16 cellular contexts compared by ENCODE assay signal in genomic region chr5:78610163-78610583, GRCh38. TPM values are rescaled to one million over a fixed set of nuclear protein-coding genes. Genes with fewer than 3 reads are reported as not detected.
A peak's percentile ranks its signal among the peaks of the same experiment; 100 is the strongest.
DNase-seq lines count a peak whose midpoint lies in the region; ATAC-seq, FAIRE-seq and TF ChIP-seq lines count a peak whose summit lies in the region.
"Had no signal": no experiment of that assay in that cellular context is flagged by ENCODE, and none has a peak within 500 bp of the region (broad histone marks: within the 10 kb centered on the region; RNA-seq: fewer than 3 reads in every experiment).

No MANE protein-coding gene starts in this region.

- DNase-seq in breast epithelium (ENCODE audit: low spot score in 2 of 2) (no peak), mammary epithelial cell (no peak), H1 (ENCODE audit: low read depth in 1 of 2, low spot score in 2 of 2) (no peak), mucosa of descending colon (peak in 1 of 3 donors; percentile 30), uterus (peak; percentile 70 to 85), NCI-H2227 treated with DMSO at 0.1 percent for 48 hours (lab: John Stamatoyannopoulos, UW) (no peak)
- DNase-seq: activated B cell treated with CpG ODN at 0.5 μM for 24 hours, DMS53, left lung, NCI-H1105 treated with DMSO at 0.1 percent for 48 hours, NCI-H748 treated with DMSO at 0.1 percent for 48 hours, substantia nigra had no signal

- 0 out of 2 replicates have a peak overlapping the region, but pooled peaks have one; percentile 38 for H2BK5ac ChIP-seq in H1 (ENCODE audit: low read depth, low read length)

- ATAC-seq in mucosa of descending colon (peak; percentile 61), HG03354 (IDR thresholded peaks at IDR 0.05; ENCODE audit: poor library complexity, severe bottlenecking, unreplicated experiment) (no peak), HG02970 (IDR thresholded peaks at IDR 0.05; ENCODE audit: low FRiP score, unreplicated experiment) (no peak)
- ATAC-seq: gastrocnemius medialis had no signal

- H2BK20ac ChIP-seq in H1 (ENCODE audit: low read length) = no peak overlapping the region

- H3K9me3 ChIP-seq in breast epithelium (no peaks in the 10 kb centered on the region), mammary epithelial cell (replicated peaks; ENCODE audit: insufficient read depth, low read length) (no peaks in the 10 kb centered on the region), H1 (ENCODE audit: insufficient read depth in 2 of 2, low read depth in 1 of 2, low read length in 1 of 2) (no peaks in the 10 kb centered on the region), mucosa of descending colon (no peaks in the 10 kb centered on the region), uterus (no peaks in the 10 kb centered on the region)
- H3K9me3 ChIP-seq: gastrocnemius medialis, left lung had no signal

- no peaks in the 10 kb centered on the region for H3K4me1 ChIP-seq in breast epithelium
- peaks cover 15% of the 10 kb centered on the region for H3K4me1 ChIP-seq in mammary epithelial cell (ENCODE audit: insufficient read depth, low read length)
- peaks cover 8 to 24% (median 9%) of the 10 kb centered on the region in 4 experiments for H3K4me1 ChIP-seq in H1 (replicated peaks in 1 of 4; ENCODE audit: control insufficient read depth in 3 of 4, insufficient read depth in 4 of 4, low read length in 3 of 4)
- no peaks in the 10 kb centered on the region for H3K4me1 ChIP-seq in mucosa of descending colon (ENCODE audit: low read depth)
- peaks cover 6 to 12% of the 10 kb centered on the region in 2 donors for H3K4me1 ChIP-seq in uterus
- H3K4me1 ChIP-seq: gastrocnemius medialis, left lung had no signal

- no peak overlapping the region for H4K5ac ChIP-seq in H1 (ENCODE audit: insufficient read length, low read depth, low read length)

- WGBS in mammary epithelial cell (ENCODE audit: low coverage, missing lambda C conversion rate) = 91% methylated on average over 7 of the region's 7 CpGs
- WGBS in H1 (ENCODE audit: extremely low coverage in 1 of 2, insufficient coverage in 1 of 2, insufficient read length in 1 of 2, insufficient replicate concordance in 2 of 2, low coverage in 1 of 2, low lambda C conversion rate in 2 of 2, missing lambda C conversion rate in 1 of 2), 2 experiments = 69% methylated on average over 7 of the region's 7 CpGs; no CpG with 5 or more reads in 1 of the 2 experiments

- H3K36me3 ChIP-seq in breast epithelium = no peaks in the 10 kb centered on the region
- H3K36me3 ChIP-seq in mammary epithelial cell (ENCODE audit: insufficient read depth, low read length) = no peaks in the 10 kb centered on the region
- H3K36me3 ChIP-seq in H1 (ENCODE audit: control insufficient read depth in 2 of 4, insufficient read depth in 4 of 4, low read length in 3 of 4) = no peaks in the 10 kb centered on the region; a peak in 3 of 8 replicates
- no peaks in the 10 kb centered on the region for H3K36me3 ChIP-seq in mucosa of descending colon (ENCODE audit: low read depth)
- H3K36me3 ChIP-seq in uterus = no peaks in the 10 kb centered on the region
- H3K36me3 ChIP-seq: gastrocnemius medialis, left lung had no signal

- FAIRE-seq in H1 (lab: Jason Lieb, UNC) = no peak
- FAIRE-seq: A204.1 had no signal

- H3K18ac ChIP-seq in H1 (ENCODE audit: extremely low read depth, low read length) = no peak overlapping the region

- CTCF ChIA-PET in mammary epithelial cell (lab: Charles Lee; ENCODE audit: low non-redundant PET) = no interaction called here
- CTCF ChIA-PET in H1 (lab: Charles Lee; ENCODE audit: partially characterized antibody) = interaction anchor here (1.4 to 1.8 kb wide), 3 partner anchors 10 to 36 kb away, joined by 4 to 6 read pairs (median 4); no protein-coding TSS in a partner anchor

- TF ChIP-seq CTCF in breast epithelium (IDR thresholded peaks at IDR 0.05) = no peak
- no peak for TF ChIP-seq CTCF in mammary epithelial cell (conservative IDR thresholded peaks at IDR 0.05 in 1 of 2, IDR thresholded peaks at IDR 0.05 in 1 of 2; ENCODE audit: extremely low read depth in 1 of 2, insufficient read depth in 1 of 2, low read depth in 1 of 2, low read length in 2 of 2)
- TF ChIP-seq CTCF in H1 (IDR thresholded peaks at IDR 0.05; ENCODE audit: control extremely low read depth in 1 of 3, insufficient read depth in 1 of 3, low read depth in 1 of 3, low read length in 3 of 3) = no peak
- TF ChIP-seq CTCF in mucosa of descending colon (IDR thresholded peaks at IDR 0.05) = no peak
- TF ChIP-seq CTCF in uterus (IDR thresholded peaks at IDR 0.05) = no peak

- BruUV-seq in mammary epithelial cell (replicated peaks; lab: Mats Ljungman, UMichigan) = no TSS peak

- H2BK15ac ChIP-seq in H1 (ENCODE audit: low read length) = no peak overlapping the region

- POLR2A ChIA-PET in H1 (lab: Charles Lee; ENCODE audit: partially characterized antibody) = interaction anchor here (0.7 to 1.1 kb wide), 2 partner anchors 9 to 15 kb away, joined by 3 to 4 read pairs; no protein-coding TSS in a partner anchor

- H3K4me2 ChIP-seq in mammary epithelial cell (ENCODE audit: insufficient read depth, low read depth, low read length) = no peak overlapping the region
- no peak overlapping the region for H3K4me2 ChIP-seq in H1 (ENCODE audit: insufficient read depth in 1 of 2, low read depth in 2 of 2, low read length in 2 of 2)

- peaks cover 65% of the 10 kb centered on the region for H3K79me2 ChIP-seq in mammary epithelial cell (ENCODE audit: insufficient read depth, low read length)
- H3K79me2 ChIP-seq in H1 (ENCODE audit: control insufficient read depth in 1 of 2, insufficient read depth in 2 of 2, low read length in 2 of 2) = peaks cover 3 to 61% of the 10 kb centered on the region in 2 experiments; a peak in 3 of 4 replicates

- H2AFZ ChIP-seq in mammary epithelial cell (ENCODE audit: low read depth, low read length) (no peak overlapping the region), H1 (ENCODE audit: low read length) (no peak overlapping the region)

- H3K27ac ChIP-seq in breast epithelium = peak overlapping the region; percentile 35 to 86
- H3K27ac ChIP-seq in mammary epithelial cell (ENCODE audit: insufficient read depth, low read depth, low read length) = no peak overlapping the region
- no peak overlapping the region for H3K27ac ChIP-seq in H1 (ENCODE audit: low read depth, low read length)
- peak overlapping the region; percentile 76 to 84 for H3K27ac ChIP-seq in uterus
- H3K27ac ChIP-seq: left lung had no signal

- TF ChIP-seq POLR2A in breast epithelium (IDR thresholded peaks at IDR 0.05) (no peak), H1 (IDR thresholded peaks at IDR 0.05; ENCODE audit: control extremely low read depth in 1 of 2, low read depth in 2 of 2, low read length in 2 of 2) (no peak), uterus (IDR thresholded peaks at IDR 0.05) (no peak)

- intact Hi-C loops in breast epithelium (cut with DNase I; ENCODE audit: low total_unique reads) (no loop called here), mammary epithelial cell (cut with micrococcal nuclease) (loop anchor here (10.0 kb wide), 1 partner anchor 285 kb away; no protein-coding TSS in a partner anchor), mucosa of descending colon (cut with DNase I, micrococcal nuclease) (no loop called here), uterus (cut with DNase I; ENCODE audit: low total_unique reads) (no loop called here)

- no peak overlapping the region for H3K23ac ChIP-seq in H1 (ENCODE audit: insufficient read length)

- no peaks in the 10 kb centered on the region for H3K27me3 ChIP-seq in breast epithelium
- no peaks in the 10 kb centered on the region for H3K27me3 ChIP-seq in mammary epithelial cell (ENCODE audit: insufficient read depth, low read length)
- no peaks in the 10 kb centered on the region for H3K27me3 ChIP-seq in H1 (replicated peaks in 1 of 4; ENCODE audit: control insufficient read depth in 3 of 4, extremely low read depth in 1 of 4, insufficient read depth in 3 of 4, low read length in 3 of 4)
- H3K27me3 ChIP-seq in uterus = no peaks in the 10 kb centered on the region
- H3K27me3 ChIP-seq: gastrocnemius medialis, left lung had no signal

- H3K4ac ChIP-seq in H1 (replicated peaks; ENCODE audit: insufficient read length, low read depth, low read length) = peak overlapping the region; percentile 32

- H3K56ac ChIP-seq in H1 (replicated peaks; ENCODE audit: insufficient read length, low read depth, low read length) = no peak overlapping the region

- TF ChIP-seq EP300 in H1 (IDR thresholded peaks at IDR 0.05; ENCODE audit: borderline replicate concordance in 1 of 2, low read depth in 2 of 2, low read length in 2 of 2) = no peak

- dilution Hi-C loops in mammary epithelial cell (cut with HindIII; ENCODE audit: low sequenced_read_pairs) = no loop called here

- no peak overlapping the region for H4K91ac ChIP-seq in H1 (replicated peaks; ENCODE audit: insufficient read length, low read length)

- no peak overlapping the region; the same call in 1 of the 2 replicates for H4K8ac ChIP-seq in H1 (ENCODE audit: extremely low read depth, insufficient read depth, low read length)

- H3K4me3 ChIP-seq in breast epithelium (no peak overlapping the region), mammary epithelial cell (replicated peaks in 1 of 3; ENCODE audit: insufficient read depth in 1 of 3, low read depth in 2 of 3, low read length in 3 of 3) (no peak overlapping the region), H1 (ENCODE audit: extremely low read depth in 1 of 4, insufficient read depth in 2 of 4, low read depth in 3 of 4, low read length in 4 of 4) (no peak overlapping the region), mucosa of descending colon (no peak overlapping the region), uterus (no peak overlapping the region)
- H3K4me3 ChIP-seq: gastrocnemius medialis, left lung had no signal

- H2BK12ac ChIP-seq in H1 (ENCODE audit: low read depth, low read length) = no peak overlapping the region

- H4K20me1 ChIP-seq in mammary epithelial cell (ENCODE audit: insufficient read depth, low read length) (no peaks in the 10 kb centered on the region), H1 (replicated peaks in 1 of 2; ENCODE audit: control insufficient read depth in 1 of 2, insufficient read depth in 2 of 2, low read length in 2 of 2) (peaks cover 0 to 4% of the 10 kb centered on the region in 2 experiments)

- no peaks in the 10 kb centered on the region for H3K23me2 ChIP-seq in H1 (ENCODE audit: low read depth, low read length)

- no peak overlapping the region for H2BK120ac ChIP-seq in H1 (replicated peaks; ENCODE audit: low read depth, low read length)

- in situ Hi-C loops in mammary epithelial cell (cut with MboI; ENCODE audit: low sequenced_read_pairs in 2 of 2) = no loop called here

- H2AK5ac ChIP-seq in H1 (ENCODE audit: low read depth, low read length) = no peak overlapping the region

- no peak for TF ChIP-seq RAD21 in H1 (IDR thresholded peaks at IDR 0.05 in 1 of 2, conservative IDR thresholded peaks at IDR 0.05 in 1 of 2; ENCODE audit: low read depth in 2 of 2, low read length in 2 of 2)

- H3K9ac ChIP-seq in mammary epithelial cell (ENCODE audit: insufficient read depth, low read length) (no peak overlapping the region), H1 (replicated peaks in 1 of 4; ENCODE audit: extremely low read depth in 1 of 4, low read depth in 3 of 4, low read length in 3 of 4) (no peak overlapping the region)

- no peak overlapping the region for H3K14ac ChIP-seq in H1 (ENCODE audit: insufficient read length)

- H3K79me1 ChIP-seq in H1 (ENCODE audit: low read depth, low read length) = peaks cover 7% of the 10 kb centered on the region

RNA-seq across cellular contexts. Expression of gene LHFPL2, which starts 38.4 kb away (rescaled TPM):
- 10 to 100 TPM; 36.8 to 61.8 (median 41.3) TPM for total RNA-seq in breast epithelium
- total RNA-seq in mammary epithelial cell = 10 to 100 TPM; 52.5 to 53.5 TPM
- 11.5 TPM for polyA plus RNA-seq in mammary epithelial cell
- 20.2 TPM for polyA minus RNA-seq in mammary epithelial cell
- 38.0 and 43.0 TPM in 2 replicates for total RNA-seq in H1 (2021; fragmentation: NEBNext Ultra II Directional; extraction: Animal tissue kit (Norgen Biotek cat#: 25700))
- 9.6 and 14.8 TPM in 2 replicates for polyA plus RNA-seq in H1 (2011; rRNA removed)
- polyA plus RNA-seq in H1 (2011; cell fraction: cytosol; rRNA removed) = 11.6 TPM
- polyA plus RNA-seq in H1 (2011; cell fraction: nucleus; rRNA removed) = 19.5 TPM
- 21.0 to 27.0 TPM (median 25.3 TPM) in 4 replicates for polyA plus RNA-seq in H1 (2012, experiment 1 of 2)
- 3.3 TPM for polyA plus RNA-seq in H1 (2012, experiment 2 of 2)
- polyA plus RNA-seq in H1 (2013, experiment 1 of 2) = 31.3 TPM
- 33.8 TPM for polyA plus RNA-seq in H1 (2013, experiment 2 of 2)
- polyA minus RNA-seq in H1 (2011; rRNA and poly(A)+ RNA removed) = 27.0 and 33.7 TPM in 2 replicates
- polyA minus RNA-seq in H1 (2011; cell fraction: cytosol; rRNA and poly(A)+ RNA removed) = 30.0 TPM
- 66.1 TPM for polyA minus RNA-seq in H1 (2011; cell fraction: nucleus; rRNA and poly(A)+ RNA removed)
- 10 to 100 TPM; 44.8 to 63.6 (median 50.2) TPM for total RNA-seq in mucosa of descending colon
- total RNA-seq in uterus = 100 to 1,000 TPM in 1 of 4 donors, 10 to 100 TPM in 3; 14.7 to 127 (median 28.0) TPM

Comparison
In these comparisons a context has a peak if more than half of its experiments do, and no peak if none do; other contexts are left out.
1. H3K27ac ChIP-seq: peak in breast epithelium (2 of 2) and uterus (2 of 2); none in mammary epithelial cell (single experiment) and H1 (single experiment).
2. DNase-seq: peak in uterus (2 of 2); none in breast epithelium (0 of 2), mammary epithelial cell (single experiment), H1 (0 of 2) and NCI-H2227 treated with DMSO at 0.1 percent for 48 hours (single experiment).